11 cellular contexts compared by ENCODE assay signal in genomic region chr9:112032009-112032408, GRCh38.
A peak's percentile ranks its signal among the peaks of the same experiment; 100 is the strongest.
DNase-seq lines count a peak whose midpoint lies in the region; ATAC-seq and TF ChIP-seq lines count a peak whose summit lies in the region.
"Had no signal": no experiment of that assay in that cellular context is flagged by ENCODE, and none has a peak within 500 bp of the region (broad histone marks: within the 10 kb centered on the region; RNA-seq: fewer than 3 reads in every experiment).

No MANE protein-coding gene starts in this region.

- CTCF ChIA-PET in activated CD8-positive, alpha-beta T cell treated with anti-CD3 and anti-CD28 coated beads for 36 hours (lab: Charles Lee) = interaction anchor here (2.5 kb wide), 1 partner anchor 38 kb away, joined by 5 read pairs; no protein-coding TSS in a partner anchor
- CTCF ChIA-PET in activated CD8-positive, alpha-beta T cell treated with anti-CD3 and anti-CD28 coated beads, Interleukin-2, amount 10 ng/mL, durations not matched to agents 7 days and 5 days (lab: Charles Lee) = interaction anchor here (0.7 kb wide), 1 partner anchor 10 kb away, joined by 3 read pairs; no protein-coding TSS in a partner anchor

- no peaks in the 10 kb centered on the region for H3K9me3 Mint-ChIP-seq in activated CD8-positive, alpha-beta T cell treated with anti-CD3 and anti-CD28 coated beads for 36 hours
- H3K9me3 Mint-ChIP-seq in activated CD8-positive, alpha-beta T cell treated with anti-CD3 and anti-CD28 coated beads, Interleukin-2, amount 10 ng/mL, durations not matched to agents 7 days and 5 days (ENCODE audit: insufficient read depth) = no peaks in the 10 kb centered on the region

- H3K36me3 ChIP-seq in spleen = no peaks in the 10 kb centered on the region

- DNase-seq in activated CD8-positive, alpha-beta T cell treated with anti-CD3 and anti-CD28 coated beads for 36 hours = peak; percentile 55
- DNase-seq in activated CD8-positive, alpha-beta T cell treated with anti-CD3 and anti-CD28 coated beads, Interleukin-2, amount 10 ng/mL, durations not matched to agents 7 days and 5 days = no peak
- DNase-seq in spleen (no peak), DMS53 (lab: John Stamatoyannopoulos, UW) (no peak), Right ventricle myocardium superior (no peak)
- no peak for DNase-seq in activated effector memory CD4-positive, alpha-beta T cell treated with anti-CD3 and anti-CD28 coated beads, Interleukin-2, amount 50 U/mL, for 16 hours
- DNase-seq: NCI-H510A had no signal

- peak overlapping the region; percentile 35 to 80 (median 74) for H3K27ac ChIP-seq in spleen

- H3K36me3 Mint-ChIP-seq in activated CD8-positive, alpha-beta T cell treated with anti-CD3 and anti-CD28 coated beads for 36 hours (ENCODE audit: low read depth) = no peaks in the 10 kb centered on the region
- peaks cover 34% of the 10 kb centered on the region for H3K36me3 Mint-ChIP-seq in activated CD8-positive, alpha-beta T cell treated with anti-CD3 and anti-CD28 coated beads, Interleukin-2, amount 10 ng/mL, durations not matched to agents 7 days and 5 days (ENCODE audit: low read depth)

- peak; percentile 63 for ATAC-seq in activated CD8-positive, alpha-beta T cell treated with anti-CD3 and anti-CD28 coated beads for 36 hours
- ATAC-seq in activated CD8-positive, alpha-beta T cell treated with anti-CD3 and anti-CD28 coated beads, Interleukin-2, amount 10 ng/mL, durations not matched to agents 7 days and 5 days = no peak
- ATAC-seq in GM21825 (IDR thresholded peaks at IDR 0.05; ENCODE audit: unreplicated experiment) (peak; percentile 35), HG03565 (IDR thresholded peaks at IDR 0.05; ENCODE audit: unreplicated experiment) (peak; percentile 37), Right ventricle myocardium superior (ENCODE audit: poor library complexity) (no peak)
- ATAC-seq: HCT116 had no signal

- no peak for TF ChIP-seq POLR2A in spleen (IDR thresholded peaks at IDR 0.05)

- 59 to 78% (median 68%) methylated on average over 2 of the region's 2 CpGs for WGBS in spleen, 5 donors

- peaks cover 45 to 96% (median 81%) of the 10 kb centered on the region in 6 donors for H3K4me1 ChIP-seq in spleen

- POLR2A ChIA-PET in activated CD8-positive, alpha-beta T cell treated with anti-CD3 and anti-CD28 coated beads for 36 hours (lab: Charles Lee) = no interaction called here
- POLR2A ChIA-PET in activated CD8-positive, alpha-beta T cell treated with anti-CD3 and anti-CD28 coated beads, Interleukin-2, amount 10 ng/mL, durations not matched to agents 7 days and 5 days (lab: Charles Lee) = no interaction called here

- peaks cover 58% of the 10 kb centered on the region for H3K4me1 Mint-ChIP-seq in activated CD8-positive, alpha-beta T cell treated with anti-CD3 and anti-CD28 coated beads for 36 hours (ENCODE audit: low read depth)
- H3K4me1 Mint-ChIP-seq in activated CD8-positive, alpha-beta T cell treated with anti-CD3 and anti-CD28 coated beads, Interleukin-2, amount 10 ng/mL, durations not matched to agents 7 days and 5 days (ENCODE audit: low read depth) = peaks cover 67% of the 10 kb centered on the region

- H3K4me3 Mint-ChIP-seq in activated CD8-positive, alpha-beta T cell treated with anti-CD3 and anti-CD28 coated beads for 36 hours = no peak overlapping the region
- no peak overlapping the region for H3K4me3 Mint-ChIP-seq in activated CD8-positive, alpha-beta T cell treated with anti-CD3 and anti-CD28 coated beads, Interleukin-2, amount 10 ng/mL, durations not matched to agents 7 days and 5 days

- no peaks in the 10 kb centered on the region for H3K27me3 ChIP-seq in spleen (replicated peaks in 1 of 7)

- TF ChIP-seq CTCF in activated CD8-positive, alpha-beta T cell treated with anti-CD3 and anti-CD28 coated beads for 36 hours (IDR thresholded peaks at IDR 0.05) = no peak
- no peak for TF ChIP-seq CTCF in spleen (IDR thresholded peaks at IDR 0.05 in 8 of 11, conservative IDR thresholded peaks at IDR 0.05 in 3 of 11)

- no peak overlapping the region for H3K4me3 ChIP-seq in spleen
- H3K4me3 ChIP-seq: smooth muscle cell had no signal

- H3K27ac Mint-ChIP-seq in activated CD8-positive, alpha-beta T cell treated with anti-CD3 and anti-CD28 coated beads for 36 hours = no peak overlapping the region
- H3K27ac Mint-ChIP-seq in activated CD8-positive, alpha-beta T cell treated with anti-CD3 and anti-CD28 coated beads, Interleukin-2, amount 10 ng/mL, durations not matched to agents 7 days and 5 days = no peak overlapping the region

- H3K27me3 Mint-ChIP-seq in activated CD8-positive, alpha-beta T cell treated with anti-CD3 and anti-CD28 coated beads for 36 hours = peaks cover 13% of the 10 kb centered on the region
- peaks cover 2% of the 10 kb centered on the region for H3K27me3 Mint-ChIP-seq in activated CD8-positive, alpha-beta T cell treated with anti-CD3 and anti-CD28 coated beads, Interleukin-2, amount 10 ng/mL, durations not matched to agents 7 days and 5 days (ENCODE audit: low read depth)

- intact Hi-C loops in activated CD8-positive, alpha-beta T cell treated with anti-CD3 and anti-CD28 coated beads for 36 hours (cut with micrococcal nuclease) = no loop called here
- intact Hi-C loops in spleen (cut with DNase I; ENCODE audit: low total_unique reads) = no loop called here
- intact Hi-C loops in Right ventricle myocardium superior (cut with DNase I) = no loop called here

- H3K9me3 ChIP-seq in spleen = no peaks in the 10 kb centered on the region

Comparison
In these comparisons a context has a peak if more than half of its experiments do, and no peak if none do; other contexts are left out.
1. ATAC-seq: peak in activated CD8-positive, alpha-beta T cell treated with anti-CD3 and anti-CD28 coated beads for 36 hours (single experiment), GM21825 (single experiment) and HG03565 (single experiment); none in activated CD8-positive, alpha-beta T cell treated with anti-CD3 and anti-CD28 coated beads, Interleukin-2, amount 10 ng/mL, durations not matched to agents 7 days and 5 days (single experiment) and Right ventricle myocardium superior (single experiment).